22 cellular contexts compared by ENCODE assay signal in the genomic region with DNA sequence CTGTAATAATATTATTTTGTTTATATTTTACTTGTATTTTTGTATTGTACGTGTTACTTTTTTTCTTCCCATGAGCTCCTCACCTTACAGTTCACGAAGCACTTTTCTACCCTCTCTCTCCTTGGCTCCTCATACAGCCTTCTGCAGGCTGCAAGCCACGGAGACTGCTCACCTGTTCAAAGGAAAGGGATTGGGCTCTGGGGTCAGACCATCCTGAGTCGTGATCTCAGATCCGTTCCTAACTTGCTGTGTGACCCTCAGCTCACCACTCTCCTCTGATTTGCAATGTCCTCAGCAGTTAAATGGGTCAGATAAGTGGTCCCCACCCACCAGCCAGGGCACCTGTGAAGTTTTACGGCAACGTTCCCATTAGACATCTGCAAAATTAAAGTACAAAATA. TPM values are rescaled to one million over a fixed set of nuclear protein-coding genes. Genes with fewer than 3 reads are reported as not detected.
DNase-seq lines count a peak whose midpoint lies in the region; ATAC-seq and TF ChIP-seq lines count a peak whose summit lies in the region.
"Had no signal": no experiment of that assay in that cellular context is flagged by ENCODE, and none has a peak within 500 bp of the region (broad histone marks: within the 10 kb centered on the region; RNA-seq: fewer than 3 reads in every experiment).

No MANE protein-coding gene starts in this region.

- no peak overlapping the region for H3K27ac Mint-ChIP-seq in WTC11
- H3K27ac Mint-ChIP-seq in memory B cell, result no peak overlapping the region
- H3K27ac Mint-ChIP-seq in type B pancreatic cell, result no peak overlapping the region
- no peak overlapping the region for H3K27ac Mint-ChIP-seq in immature natural killer cell
- H3K27ac Mint-ChIP-seq: CD8-positive, alpha-beta T cell had no signal

- no peaks in the 10 kb centered on the region for H3K36me3 Mint-ChIP-seq in WTC11
- peaks cover 5% of the 10 kb centered on the region for H3K36me3 Mint-ChIP-seq in memory B cell
- no peaks in the 10 kb centered on the region for H3K36me3 Mint-ChIP-seq in type B pancreatic cell
- no peaks in the 10 kb centered on the region for H3K36me3 Mint-ChIP-seq in immature natural killer cell
- H3K36me3 Mint-ChIP-seq: CD8-positive, alpha-beta T cell had no signal

- TF ChIP-seq CTCF in WTC11 (IDR thresholded peaks at IDR 0.05), result no peak
- no peak for TF ChIP-seq CTCF in type B pancreatic cell (conservative IDR thresholded peaks at IDR 0.05)

- peak; percentile 3; the same call in 1 of the 2 replicates for ATAC-seq in WTC11
- ATAC-seq in memory B cell (ENCODE audit: low read depth), result no peak
- ATAC-seq: CD8-positive, alpha-beta T cell had no signal

- H3K4me1 Mint-ChIP-seq in WTC11 (peaks cover 29% of the 10 kb centered on the region), memory B cell (peaks cover 9% of the 10 kb centered on the region), type B pancreatic cell (ENCODE audit: unreplicated experiment) (peaks cover 4% of the 10 kb centered on the region), immature natural killer cell (peaks cover 0 to 6% of the 10 kb centered on the region in 2 donors)

- CTCF ChIA-PET in WTC11 (lab: Charles Lee), result interaction anchor here (0.8 to 1.4 kb wide), 4 partner anchors 16 to 132 kb away, joined by 3 read pairs; no protein-coding TSS in a partner anchor

- POLR2A ChIA-PET in WTC11 (lab: Charles Lee), result interaction anchor here (0.7 kb wide), 1 partner anchor 132 kb away, joined by 3 read pairs; no protein-coding TSS in a partner anchor

- peaks cover 8% of the 10 kb centered on the region for H3K9me3 Mint-ChIP-seq in WTC11
- peaks cover 6% of the 10 kb centered on the region for H3K9me3 Mint-ChIP-seq in memory B cell
- H3K9me3 Mint-ChIP-seq in type B pancreatic cell, result no peaks in the 10 kb centered on the region
- peaks cover 0 to 11% (median 6%) of the 10 kb centered on the region in 6 donors for H3K9me3 Mint-ChIP-seq in immature natural killer cell

- H3K4me3 Mint-ChIP-seq in WTC11, result peak overlapping the region; percentile 38; the same call in 1 of the 2 replicates
- H3K4me3 Mint-ChIP-seq in memory B cell, result peak overlapping the region; percentile 22
- peak overlapping the region; percentile 57 for H3K4me3 Mint-ChIP-seq in type B pancreatic cell
- H3K4me3 Mint-ChIP-seq in immature natural killer cell, result peak overlapping the region in 1 of 5 donors; percentile 55

- DNase-seq in activated effector memory CD4-positive, alpha-beta T cell treated with anti-CD3 and anti-CD28 coated beads, Interleukin-2, amount 50 U/mL, for 16 hours, result peak; percentile 13
- DNase-seq in activated effector memory CD4-positive, alpha-beta T cell treated with Interleukin-2 at 50 U/mL for 16 hours, result no peak
- DNase-seq in WTC11 (ENCODE audit: low spot score) (no peak), memory B cell (ENCODE audit: low spot score in 2 of 2) (no peak), type B pancreatic cell (ENCODE audit: extremely low spot score, unreplicated experiment) (no peak), DMS53 treated with DMSO at 0.1 percent for 48 hours (lab: John Stamatoyannopoulos, UW; ENCODE audit: unreplicated experiment) (no peak), immature natural killer cell (no peak)
- DNase-seq: 8988T; C1 segment of cervical spinal cord; CD8-positive, alpha-beta T cell; DMS53; EL; GF-D8; KG1; NCI-H1092 treated with DMSO at 0.1 percent for 48 hours; NCI-H1436 treated with DMSO at 0.1 percent for 48 hours; NCI-H2081; NCI-H2171 treated with DMSO at 0.1 percent for 48 hours; NCI-H446; NCI-H526 treated with DMSO at 0.1 percent for 48 hours; OCI-M1 had no signal

- H3K27me3 Mint-ChIP-seq in WTC11 (ENCODE audit: low read depth) (peaks cover 25% of the 10 kb centered on the region), memory B cell (peaks cover 13% of the 10 kb centered on the region), type B pancreatic cell (peaks cover 28% of the 10 kb centered on the region), immature natural killer cell (ENCODE audit: low read depth in 3 of 3) (peaks cover 3 to 14% (median 6%) of the 10 kb centered on the region in 3 donors)

TF ChIP-seq in WTC11, 78 proteins besides CTCF, POLR2A, EP300 and RAD21:
- TF ChIP-seq ZNF219 (CRISPR knock-in tag; IDR thresholded peaks at IDR 0.05; ENCODE audit: borderline replicate concordance) (no peak), NR1H2 (CRISPR knock-in tag; IDR thresholded peaks at IDR 0.05) (no peak), ETV6 (CRISPR knock-in tag; IDR thresholded peaks at IDR 0.05) (no peak), ZBTB21 (CRISPR knock-in tag; IDR thresholded peaks at IDR 0.05; ENCODE audit: borderline replicate concordance) (no peak)
- TF ChIP-seq, protein P1, sequence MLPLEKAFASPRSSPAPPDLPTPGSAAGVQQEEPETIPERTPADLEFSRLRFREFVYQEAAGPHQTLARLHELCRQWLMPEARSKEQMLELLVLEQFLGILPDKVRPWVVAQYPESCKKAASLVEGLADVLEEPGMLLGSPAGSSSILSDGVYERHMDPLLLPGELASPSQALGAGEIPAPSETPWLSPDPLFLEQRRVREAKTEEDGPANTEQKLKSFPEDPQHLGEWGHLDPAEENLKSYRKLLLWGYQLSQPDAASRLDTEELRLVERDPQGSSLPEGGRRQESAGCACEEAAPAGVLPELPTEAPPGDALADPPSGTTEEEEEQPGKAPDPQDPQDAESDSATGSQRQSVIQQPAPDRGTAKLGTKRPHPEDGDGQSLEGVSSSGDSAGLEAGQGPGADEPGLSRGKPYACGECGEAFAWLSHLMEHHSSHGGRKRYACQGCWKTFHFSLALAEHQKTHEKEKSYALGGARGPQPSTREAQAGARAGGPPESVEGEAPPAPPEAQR (CRISPR knock-in tag; IDR thresholded peaks at IDR 0.05), result no peak
- TF ChIP-seq, protein P2, sequence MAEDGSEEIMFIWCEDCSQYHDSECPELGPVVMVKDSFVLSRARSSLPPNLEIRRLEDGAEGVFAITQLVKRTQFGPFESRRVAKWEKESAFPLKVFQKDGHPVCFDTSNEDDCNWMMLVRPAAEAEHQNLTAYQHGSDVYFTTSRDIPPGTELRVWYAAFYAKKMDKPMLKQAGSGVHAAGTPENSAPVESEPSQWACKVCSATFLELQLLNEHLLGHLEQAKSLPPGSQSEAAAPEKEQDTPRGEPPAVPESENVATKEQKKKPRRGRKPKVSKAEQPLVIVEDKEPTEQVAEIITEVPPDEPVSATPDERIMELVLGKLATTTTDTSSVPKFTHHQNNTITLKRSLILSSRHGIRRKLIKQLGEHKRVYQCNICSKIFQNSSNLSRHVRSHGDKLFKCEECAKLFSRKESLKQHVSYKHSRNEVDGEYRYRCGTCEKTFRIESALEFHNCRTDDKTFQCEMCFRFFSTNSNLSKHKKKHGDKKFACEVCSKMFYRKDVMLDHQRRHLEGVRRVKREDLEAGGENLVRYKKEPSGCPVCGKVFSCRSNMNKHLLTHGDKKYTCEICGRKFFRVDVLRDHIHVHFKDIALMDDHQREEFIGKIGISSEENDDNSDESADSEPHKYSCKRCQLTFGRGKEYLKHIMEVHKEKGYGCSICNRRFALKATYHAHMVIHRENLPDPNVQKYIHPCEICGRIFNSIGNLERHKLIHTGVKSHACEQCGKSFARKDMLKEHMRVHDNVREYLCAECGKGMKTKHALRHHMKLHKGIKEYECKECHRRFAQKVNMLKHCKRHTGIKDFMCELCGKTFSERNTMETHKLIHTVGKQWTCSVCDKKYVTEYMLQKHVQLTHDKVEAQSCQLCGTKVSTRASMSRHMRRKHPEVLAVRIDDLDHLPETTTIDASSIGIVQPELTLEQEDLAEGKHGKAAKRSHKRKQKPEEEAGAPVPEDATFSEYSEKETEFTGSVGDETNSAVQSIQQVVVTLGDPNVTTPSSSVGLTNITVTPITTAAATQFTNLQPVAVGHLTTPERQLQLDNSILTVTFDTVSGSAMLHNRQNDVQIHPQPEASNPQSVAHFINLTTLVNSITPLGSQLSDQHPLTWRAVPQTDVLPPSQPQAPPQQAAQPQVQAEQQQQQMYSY (CRISPR knock-in tag; IDR thresholded peaks at IDR 0.05), result peak; percentile 97
TF ChIP-seq in WTC11: peak in this region for 1.

RNA-seq across cellular contexts. Expression of a gene that starts 54.1 kb away (rescaled TPM):
- total RNA-seq in WTC11 (2021), result 1.1 to 1.5 TPM (median 1.4 TPM) in 3 replicates
- total RNA-seq in type B pancreatic cell (ENCODE audit: low replicate concordance), result 1.9 and 2.8 TPM in 2 replicates
- not detected for polyA plus RNA-seq in immature natural killer cell
- total RNA-seq: CD8-positive, alpha-beta T cell; SJSA1 had no signal
